ENCODE assay signal across 2 cellular contexts in genomic region chr6:43264599-43264998, GRCh38.
TF ChIP-seq lines count a peak whose summit lies in the region.

No MANE protein-coding gene starts in this region.

TF ChIP-seq in HEK293, 187 proteins besides CTCF, POLR2A, EP300 and RAD21:
- TF ChIP-seq ZNF777 (tag by site-specific recombination; IDR thresholded peaks at IDR 0.05; ENCODE audit: borderline replicate concordance) = no peak
- TF ChIP-seq ZNF830 (tag by site-specific recombination; IDR thresholded peaks at IDR 0.05; ENCODE audit: low read depth) = no peak
- TF ChIP-seq ZNF600 (tag by site-specific recombination; IDR thresholded peaks at IDR 0.05) = peak; percentile 34; the same call in 1 of the 2 replicates
- no peak for TF ChIP-seq ELK4 (IDR thresholded peaks at IDR 0.05; ENCODE audit: borderline replicate concordance, low read depth, low read length)
- no peak for TF ChIP-seq ZNF48 (tag by site-specific recombination; IDR thresholded peaks at IDR 0.05)

TF ChIP-seq in IMR-90, 13 proteins besides CTCF, POLR2A, EP300 and RAD21:
- TF ChIP-seq NFE2L2 (IDR thresholded peaks at IDR 0.05; ENCODE audit: low read depth, low read length) (no peak), CEBPB (IDR thresholded peaks at IDR 0.05; ENCODE audit: low read depth, low read length) (no peak), RFX5 (IDR thresholded peaks at IDR 0.05; ENCODE audit: low read depth, low read length) (no peak), CHD1 (IDR thresholded peaks at IDR 0.05; ENCODE audit: low read depth, low read length) (no peak), RCOR1 (IDR thresholded peaks at IDR 0.05; ENCODE audit: insufficient replicate concordance, low read length) (no peak), MAZ (IDR thresholded peaks at IDR 0.05; ENCODE audit: borderline replicate concordance, low read depth, low read length) (no peak), SMC3 (IDR thresholded peaks at IDR 0.05; ENCODE audit: low read depth, low read length) (no peak), ELK1 (IDR thresholded peaks at IDR 0.05; ENCODE audit: borderline replicate concordance, low read depth, low read length) (no peak), MAFK (IDR thresholded peaks at IDR 0.05; ENCODE audit: low read depth, low read length) (no peak), USF2 (IDR thresholded peaks at IDR 0.05; ENCODE audit: low read depth, low read length) (no peak), FOS (IDR thresholded peaks at IDR 0.05; ENCODE audit: low read depth, low read length) (no peak)
